Comparison of ENCODE assay signal across 1 cellular context in genomic region chr18:36186461-36187137, GRCh38.
TF ChIP-seq lines count a peak whose summit lies in the region.

No MANE protein-coding gene starts in this region.

TF ChIP-seq in K562, 482 proteins besides CTCF, POLR2A, EP300 and RAD21 (continued from another document):
- TF ChIP-seq ZNF512 (tag; IDR thresholded peaks at IDR 0.05) (no peak), USF2 (CRISPR knock-in tag; IDR thresholded peaks at IDR 0.05) (0 out of 2 replicates have a peak, but pooled peaks have one; percentile 2), POLR3A (IDR thresholded peaks at IDR 0.05; ENCODE audit: borderline replicate concordance, extremely low read depth, insufficient read depth, insufficient read length) (no peak), SMAD4 (CRISPR knock-in tag; conservative IDR thresholded peaks at IDR 0.05) (no peak), HNRNPUL1 (IDR thresholded peaks at IDR 0.05; ENCODE audit: low read length) (no peak), MCM3 (IDR thresholded peaks at IDR 0.05) (no peak), BACH1 (tag; IDR thresholded peaks at IDR 0.05) (no peak), TSC22D4 (tag; IDR thresholded peaks at IDR 0.05) (no peak), TBP (optimal IDR thresholded peaks at IDR 0.05; ENCODE audit: low read depth, low read length) (no peak), THAP12 (CRISPR knock-in tag; IDR thresholded peaks at IDR 0.05) (no peak), CBFA2T2 (conservative IDR thresholded peaks at IDR 0.05) (no peak), SUPT5H (IDR thresholded peaks at IDR 0.05) (no peak), PCBP1 (IDR thresholded peaks at IDR 0.05; ENCODE audit: low read depth, low read length, poor library complexity, severe bottlenecking) (no peak), MYC (IDR thresholded peaks at IDR 0.05; ENCODE audit: low read depth, low read length) (peak; percentile 56; the same call in 1 of the 2 replicates), MYC (CRISPR knock-in tag; IDR thresholded peaks at IDR 0.05; ENCODE audit: borderline replicate concordance, low read depth) (peak; percentile 41; the same call in 1 of the 2 replicates), AFF1 (IDR thresholded peaks at IDR 0.05; ENCODE audit: low read depth in 1 of 2, partially characterized antibody in 2 of 2) (no peak), ZMIZ1 (IDR thresholded peaks at IDR 0.05; ENCODE audit: low read depth in 2 of 2, low read length in 2 of 2) (no peak), PRMT5 (CRISPR knock-in tag; IDR thresholded peaks at IDR 0.05) (no peak), HMGXB4 (CRISPR knock-in tag; IDR thresholded peaks at IDR 0.05) (0 out of 2 replicates have a peak, but pooled peaks have one; percentile 34), MNT (conservative IDR thresholded peaks at IDR 0.05) (peak; percentile 39; a peak in 1 of 4 replicates), SIN3A (IDR thresholded peaks at IDR 0.05; ENCODE audit: borderline replicate concordance in 2 of 2, control insufficient read depth in 1 of 2, low read depth in 2 of 2, low read length in 2 of 2) (peak in 1 of 2 experiments; percentile 30; a peak in 1 of 4 replicates), ELF1 (tag; IDR thresholded peaks at IDR 0.05) (no peak), RFX5 (IDR thresholded peaks at IDR 0.05; ENCODE audit: low read depth, low read length) (no peak), SMARCE1 (IDR thresholded peaks at IDR 0.05) (no peak), FOXM1 (IDR thresholded peaks at IDR 0.05; ENCODE audit: low read depth) (no peak), FOXM1 (CRISPR knock-in tag; IDR thresholded peaks at IDR 0.05; ENCODE audit: low read depth) (no peak), ZNF518B (CRISPR knock-in tag; IDR thresholded peaks at IDR 0.05) (no peak), CBX8 (IDR thresholded peaks at IDR 0.05; ENCODE audit: borderline replicate concordance, extremely low read depth, low read depth, low read length, poor library complexity, severe bottlenecking) (no peak)
